9 cellular contexts compared by ENCODE assay signal in genomic region chr1:2300004-2300771, GRCh38.
DNase-seq lines count a peak whose midpoint lies in the region; ATAC-seq and TF ChIP-seq lines count a peak whose summit lies in the region.
"Had no signal": no experiment of that assay in that cellular context is flagged by ENCODE, and none has a peak within 500 bp of the region (broad histone marks: within the 10 kb centered on the region; RNA-seq: fewer than 3 reads in every experiment).

No MANE protein-coding gene starts in this region.

- peak overlapping the region; percentile 81 for H3K4me3 Mint-ChIP-seq in natural killer cell

- H3K9me3 Mint-ChIP-seq in activated naive CD4-positive, alpha-beta T cell treated with anti-CD3 and anti-CD28 coated beads, Interleukin-2, amount 50 U/mL, for 72 hours: no peaks in the 10 kb centered on the region
- no peaks in the 10 kb centered on the region for H3K9me3 Mint-ChIP-seq in natural killer cell

- H3K4me1 Mint-ChIP-seq in natural killer cell: peaks cover 39 to 51% of the 10 kb centered on the region in 2 donors

- intact Hi-C loops in natural killer cell (cut with micrococcal nuclease): loop anchor here (2.0 kb wide), 2 partner anchors 15 to 65 kb away; no protein-coding TSS in a partner anchor

- H3K36me3 ChIP-seq in Peyer's patch: peaks cover 0 to 21% (median 0%) of the 10 kb centered on the region in 3 donors

- H3K27ac ChIP-seq in Peyer's patch (peak overlapping the region; percentile 82 to 98 (median 87)), substantia nigra (ENCODE audit: low read depth, low read length, poor library complexity, severe bottlenecking) (peak overlapping the region; percentile 49)
- H3K27ac ChIP-seq: neutrophil had no signal

- H3K27me3 ChIP-seq in Peyer's patch: no peaks in the 10 kb centered on the region

- H3K4me1 ChIP-seq in Peyer's patch: peaks cover 0 to 42% (median 27%) of the 10 kb centered on the region in 4 donors

- ATAC-seq in HG02588 (IDR thresholded peaks at IDR 0.05; ENCODE audit: unreplicated experiment) (peak; percentile 77), natural killer cell (peak; percentile 55 to 81 (median 64))
- peak; percentile 84 to 88 for ATAC-seq in activated naive CD4-positive, alpha-beta T cell treated with anti-CD3 and anti-CD28 coated beads, Interleukin-2, amount 50 U/mL, for 72 hours

- peak; percentile 93 for DNase-seq in GM13976 (ENCODE audit: low spot score)
- DNase-seq in Peyer's patch: peak in 2 of 3 donors; percentile 88 to 92
- peak; percentile 75 to 92 for DNase-seq in activated naive CD4-positive, alpha-beta T cell treated with anti-CD3 and anti-CD28 coated beads, Interleukin-2, amount 50 U/mL, for 72 hours (ENCODE audit: low spot score in 2 of 2)
- DNase-seq in natural killer cell: peak; percentile 80
- DNase-seq in substantia nigra (lab: John Stamatoyannopoulos, UW): no peak
- no peak for DNase-seq in NCI-H2196 (lab: John Stamatoyannopoulos, UW; ENCODE audit: unreplicated experiment)
- DNase-seq in middle frontal gyrus (ENCODE audit: extremely low spot score, low spot score): no peak

- H3K9me3 ChIP-seq in Peyer's patch: no peaks in the 10 kb centered on the region
- H3K9me3 ChIP-seq: neutrophil had no signal

- H3K36me3 Mint-ChIP-seq in activated naive CD4-positive, alpha-beta T cell treated with anti-CD3 and anti-CD28 coated beads, Interleukin-2, amount 50 U/mL, for 72 hours: peaks cover 1 to 8% of the 10 kb centered on the region in 2 donors
- H3K36me3 Mint-ChIP-seq in natural killer cell: no peaks in the 10 kb centered on the region

- H3K27ac Mint-ChIP-seq in activated naive CD4-positive, alpha-beta T cell treated with anti-CD3 and anti-CD28 coated beads, Interleukin-2, amount 50 U/mL, for 72 hours: peak overlapping the region; percentile 82 to 95
- peak overlapping the region; percentile 95 to 96 for H3K27ac Mint-ChIP-seq in natural killer cell

- no peak for TF ChIP-seq POLR2A in Peyer's patch (IDR thresholded peaks at IDR 0.05)

- H3K27me3 Mint-ChIP-seq in natural killer cell (ENCODE audit: low read depth in 2 of 2): no peaks in the 10 kb centered on the region

- peak overlapping the region; percentile 33 to 55 (median 36) for H3K4me3 ChIP-seq in Peyer's patch

- TF ChIP-seq CTCF in GM13976 (IDR thresholded peaks at IDR 0.05; ENCODE audit: borderline replicate concordance, control extremely low read depth, extremely low read depth, insufficient read depth, missing control alignments) (no peak), Peyer's patch (IDR thresholded peaks at IDR 0.05) (no peak), natural killer cell (IDR thresholded peaks at IDR 0.05) (no peak)

- in situ Hi-C loops in GM13976 (cut with MboI; ENCODE audit: low sequenced_read_pairs, unreplicated experiment): no loop called here

Comparison
In these comparisons a context has a peak if more than half of its experiments do, and no peak if none do; other contexts are left out.
1. DNase-seq: peak in GM13976 (single experiment), Peyer's patch (2 of 3), activated naive CD4-positive, alpha-beta T cell treated with anti-CD3 and anti-CD28 coated beads, Interleukin-2, amount 50 U/mL, for 72 hours (2 of 2) and natural killer cell (single experiment); none in substantia nigra (0 of 49), NCI-H2196 (single experiment) and middle frontal gyrus (single experiment).
2. Peak in every context shown above with its lines, with median percentiles within 50 percentile points of each other: ATAC-seq.